ENCODE assay signal across 12 cellular contexts in genomic region chr16:55021595-55022475, GRCh38.
DNase-seq lines count a peak whose midpoint lies in the region; ATAC-seq and TF ChIP-seq lines count a peak whose summit lies in the region.
"Had no signal": no experiment of that assay in that cellular context is flagged by ENCODE, and none has a peak within 500 bp of the region (broad histone marks: within the 10 kb centered on the region; RNA-seq: fewer than 3 reads in every experiment).

No MANE protein-coding gene starts in this region.

- peak overlapping the region; percentile 17 to 60 (median 39); a peak in 3 of 7 replicates for H3K27ac Mint-ChIP-seq in H9
- H3K27ac Mint-ChIP-seq in stimulated activated memory B cell treated with anti-CD40 and anti-IgM and Interleukin-4, amounts not matched to agents 10 μg/mL and 1 μg/mL and 100 μg/mL, for 72 hours: no peak overlapping the region
- H3K27ac Mint-ChIP-seq: IgD-negative memory B cell; T-helper 1 cell treated with Interleukin-12 subunit alpha and Interleukin-12 subunit beta and Interleukin-4 antibody, amounts not matched to agents 30 μg/mL and 1 μg/mL, for 36 hours had no signal

- H3K27me3 ChIP-seq in H9 (ENCODE audit: insufficient read depth, low read length) (no peaks in the 10 kb centered on the region), Panc1 (ENCODE audit: control insufficient read depth, insufficient read depth, low read length) (no peaks in the 10 kb centered on the region)
- H3K27me3 ChIP-seq: gastrocnemius medialis had no signal

- no peak overlapping the region for H2BK15ac ChIP-seq in H9 (ENCODE audit: low read depth, low read length)

- H3K36me3 ChIP-seq in Panc1 (ENCODE audit: control insufficient read depth, insufficient read depth, low read length): no peaks in the 10 kb centered on the region
- H3K36me3 ChIP-seq: gastrocnemius medialis had no signal

- peaks cover 0 to 18% (median 3%) of the 10 kb centered on the region in 3 experiments; a peak in 4 of 7 replicates for H3K36me3 Mint-ChIP-seq in H9 (ENCODE audit: insufficient read depth in 1 of 3, low read depth in 3 of 3)
- no peaks in the 10 kb centered on the region for H3K36me3 Mint-ChIP-seq in stimulated activated memory B cell treated with anti-CD40 and anti-IgM and Interleukin-4, amounts not matched to agents 10 μg/mL and 1 μg/mL and 100 μg/mL, for 72 hours
- H3K36me3 Mint-ChIP-seq: IgD-negative memory B cell had no signal

- in situ Hi-C loops in Panc1 (cut with HindIII; ENCODE audit: low pct_unique_long_range_greater_than_20kb, low sequenced_read_pairs): no loop called here

- CTCF ChIA-PET in Panc1 (lab: Charles Lee): no interaction called here

- no peak overlapping the region for H2BK20ac ChIP-seq in H9 (ENCODE audit: low read depth, low read length, poor library complexity, severe bottlenecking)

- H3K4me1 Mint-ChIP-seq in H9: peaks cover 7 to 10% of the 10 kb centered on the region in 2 experiments
- H3K4me1 Mint-ChIP-seq in stimulated activated memory B cell treated with anti-CD40 and anti-IgM and Interleukin-4, amounts not matched to agents 10 μg/mL and 1 μg/mL and 100 μg/mL, for 72 hours: no peaks in the 10 kb centered on the region
- H3K4me1 Mint-ChIP-seq: IgD-negative memory B cell had no signal

- H3K9me3 ChIP-seq in H9 (ENCODE audit: control insufficient read depth, low read depth, low read length): no peaks in the 10 kb centered on the region
- no peaks in the 10 kb centered on the region for H3K9me3 ChIP-seq in Panc1 (ENCODE audit: control insufficient read depth, insufficient read depth, low read depth, low read length)

- H4K8ac ChIP-seq in H9 (replicated peaks; ENCODE audit: insufficient read length, low read depth, low read length): no peak overlapping the region

- H3K18ac ChIP-seq in H9 (ENCODE audit: insufficient read length, low read depth, low read length): no peak overlapping the region

- H3K9ac ChIP-seq in H9 (ENCODE audit: extremely low read depth, insufficient read length, low read length): no peak overlapping the region

- H4K91ac ChIP-seq in H9 (ENCODE audit: insufficient read length, low read depth, low read length): no peak overlapping the region

- peak; percentile 33 for DNase-seq in AG10803 (ENCODE audit: low read depth)
- DNase-seq in H9: peak; percentile 78
- no peak for DNase-seq in Panc1 (ENCODE audit: low read depth, low spot score)
- peak; percentile 37 for DNase-seq in fibroblast of villous mesenchyme (ENCODE audit: low read depth)
- DNase-seq in retina: no peak
- no peak for DNase-seq in activated CD8-positive, alpha-beta memory T cell treated with anti-CD3 and anti-CD28 coated beads, Interleukin-2, amount 50 U/mL, for 4 hours
- DNase-seq: activated effector memory CD4-positive, alpha-beta T cell treated with anti-CD3 and anti-CD28 coated beads, Interleukin-2, amount 50 U/mL, for 16 hours; gastrocnemius medialis had no signal

- H3K27ac ChIP-seq in H9 (ENCODE audit: insufficient read length, low read depth, low read length) (no peak overlapping the region), Panc1 (ENCODE audit: low read length) (no peak overlapping the region)
- H3K27ac ChIP-seq: gastrocnemius medialis had no signal

- no peak overlapping the region for H2BK5ac ChIP-seq in H9 (ENCODE audit: insufficient read length, low read length)

- H3K9me3 Mint-ChIP-seq in H9: peaks cover 17 to 20% of the 10 kb centered on the region in 2 experiments
- H3K9me3 Mint-ChIP-seq in stimulated activated memory B cell treated with anti-CD40 and anti-IgM and Interleukin-4, amounts not matched to agents 10 μg/mL and 1 μg/mL and 100 μg/mL, for 72 hours: peaks cover 19% of the 10 kb centered on the region

- no peak for ATAC-seq in Panc1
- ATAC-seq in GM21576 (IDR thresholded peaks at IDR 0.05; ENCODE audit: unreplicated experiment): no peak
- ATAC-seq in stimulated activated memory B cell treated with anti-CD40 and anti-IgM and Interleukin-4, amounts not matched to agents 10 μg/mL and 1 μg/mL and 100 μg/mL, for 72 hours: no peak
- ATAC-seq: gastrocnemius medialis had no signal

- H3K4ac ChIP-seq in H9 (ENCODE audit: low read depth, low read length): no peak overlapping the region

- no peaks in the 10 kb centered on the region for H3K4me1 ChIP-seq in H9 (ENCODE audit: insufficient read depth, low read length)
- H3K4me1 ChIP-seq in Panc1 (ENCODE audit: control insufficient read depth, insufficient read depth, low read length): no peaks in the 10 kb centered on the region
- H3K4me1 ChIP-seq: gastrocnemius medialis had no signal

- H3K79me1 ChIP-seq in H9 (ENCODE audit: insufficient read depth, low read depth, low read length, poor library complexity, severe bottlenecking): no peaks in the 10 kb centered on the region

- no peak overlapping the region for H3K4me3 ChIP-seq in AG10803 (ENCODE audit: low read length)
- no peak overlapping the region for H3K4me3 ChIP-seq in Panc1 (ENCODE audit: low read depth in 2 of 2, low read length in 2 of 2)
- H3K4me3 ChIP-seq in fibroblast of villous mesenchyme (ENCODE audit: low read depth, low read length): no peak overlapping the region
- H3K4me3 ChIP-seq: gastrocnemius medialis had no signal

- no peak overlapping the region for H3K4me2 ChIP-seq in H9 (ENCODE audit: insufficient read depth, insufficient read length, low read length)

- H2BK120ac ChIP-seq in H9 (ENCODE audit: low read depth, low read length, poor library complexity, severe bottlenecking): no peak overlapping the region

- BruUV-seq in Panc1 (replicated peaks; lab: Mats Ljungman, UMichigan): no TSS peak

- no peak overlapping the region for H3K23ac ChIP-seq in H9 (ENCODE audit: insufficient read length, low read depth, low read length)

- no peak overlapping the region for H3T11ph ChIP-seq in H9 (ENCODE audit: low read length)

- no peak overlapping the region for H2AFZ ChIP-seq in H9 (ENCODE audit: low read length)

- peaks cover 4% of the 10 kb centered on the region for H3K23me2 ChIP-seq in H9 (ENCODE audit: insufficient read length, low read depth, low read length, poor library complexity, severe bottlenecking)

- no peak overlapping the region; a peak in 1 of 5 replicates for H3K4me3 Mint-ChIP-seq in H9
- no peak overlapping the region for H3K4me3 Mint-ChIP-seq in stimulated activated memory B cell treated with anti-CD40 and anti-IgM and Interleukin-4, amounts not matched to agents 10 μg/mL and 1 μg/mL and 100 μg/mL, for 72 hours
- H3K4me3 Mint-ChIP-seq: IgD-negative memory B cell; T-helper 1 cell treated with Interleukin-12 subunit alpha and Interleukin-12 subunit beta and Interleukin-4 antibody, amounts not matched to agents 30 μg/mL and 1 μg/mL, for 36 hours had no signal

- intact Hi-C loops in Panc1 (cut with micrococcal nuclease; ENCODE audit: unreplicated experiment): loop anchor here (10.0 kb wide), 1 partner anchor 173 kb away; no protein-coding TSS in a partner anchor

- H4K5ac ChIP-seq in H9 (ENCODE audit: insufficient read length, low read depth, low read length): no peak overlapping the region

- no peak overlapping the region for H3K56ac ChIP-seq in H9 (ENCODE audit: insufficient read length, low read depth, low read length)

- H3K14ac ChIP-seq in H9 (ENCODE audit: insufficient read depth, low read length): no peak overlapping the region

- H3K79me2 ChIP-seq in H9 (ENCODE audit: insufficient read depth, low read length): no peaks in the 10 kb centered on the region

- H3K27me3 Mint-ChIP-seq in H9 (ENCODE audit: low read depth): peaks cover 37% of the 10 kb centered on the region
- H3K27me3 Mint-ChIP-seq in stimulated activated memory B cell treated with anti-CD40 and anti-IgM and Interleukin-4, amounts not matched to agents 10 μg/mL and 1 μg/mL and 100 μg/mL, for 72 hours: no peaks in the 10 kb centered on the region

- POLR2A ChIA-PET in Panc1 (lab: Charles Lee): no interaction called here

- no peaks in the 10 kb centered on the region for H4K20me1 ChIP-seq in H9 (ENCODE audit: control insufficient read depth, insufficient read depth, insufficient read length)

- H2AK5ac ChIP-seq in H9 (ENCODE audit: insufficient read length, low read length): no peak overlapping the region

- H2BK12ac ChIP-seq in H9 (ENCODE audit: insufficient read length, low read depth, low read length): no peak overlapping the region

- no CpG with 5 or more reads among the region's 11 CpGs for WGBS in H9 (ENCODE audit: extremely low coverage, insufficient read length, low lambda C conversion rate)

- TF ChIP-seq CTCF in AG10803 (conservative IDR thresholded peaks at IDR 0.05; ENCODE audit: low read length) (no peak), H9 (conservative IDR thresholded peaks at IDR 0.05) (peak; percentile 76), Panc1 (IDR thresholded peaks at IDR 0.05) (0 out of 2 replicates have a peak, but pooled peaks have one; percentile 17), fibroblast of villous mesenchyme (IDR thresholded peaks at IDR 0.05; ENCODE audit: insufficient read depth, low read depth, low read length) (peak; percentile 18)

Comparison
In these comparisons a context has a peak if more than half of its experiments do, and no peak if none do; other contexts are left out.
1. DNase-seq: peak in AG10803 (single experiment), H9 (single experiment) and fibroblast of villous mesenchyme (single experiment); none in Panc1 (single experiment), retina (single experiment) and activated CD8-positive, alpha-beta memory T cell treated with anti-CD3 and anti-CD28 coated beads, Interleukin-2, amount 50 U/mL, for 4 hours (single experiment).